30 cellular contexts compared by ENCODE assay signal in genomic region chr6:167817016-167817415, GRCh38.
"Had no signal": no experiment of that assay in that cellular context is flagged by ENCODE, and none has a peak within 500 bp of the region (broad histone marks: within the 10 kb centered on the region; RNA-seq: fewer than 3 reads in every experiment).

No MANE protein-coding gene starts in this region.

- H3K27ac ChIP-seq: dorsolateral prefrontal cortex, epithelial cell of prostate, foreskin keratinocyte, heart right ventricle, left ventricle myocardium inferior, lower lobe of right lung, neutrophil, parathyroid adenoma, suprapubic skin, transverse colon, vagina had no signal

- H3K27me3 Mint-ChIP-seq: progenitor cell of endocrine pancreas had no signal

- FAIRE-seq: colon had no signal

- H3K27me3 ChIP-seq: dorsolateral prefrontal cortex, foreskin keratinocyte, suprapubic skin, transverse colon, vagina had no signal

- H3K36me3 Mint-ChIP-seq: immature natural killer cell; naive thymus-derived CD8-positive, alpha-beta T cell had no signal

- ATAC-seq: heart right ventricle; naive thymus-derived CD8-positive, alpha-beta T cell; sciatic nerve had no signal

- H3K4me2 ChIP-seq: smooth muscle cell had no signal

- H3K4me3 ChIP-seq: dorsolateral prefrontal cortex, heart right ventricle, left ventricle myocardium inferior, lower lobe of right lung, smooth muscle cell, suprapubic skin, transverse colon, vagina had no signal

- H3K9ac ChIP-seq: parathyroid adenoma had no signal

- H3K4me1 Mint-ChIP-seq: immature natural killer cell; naive thymus-derived CD8-positive, alpha-beta T cell had no signal

- H3K27ac Mint-ChIP-seq: endodermal cell; immature natural killer cell; progenitor cell of endocrine pancreas; stimulated activated naive CD8-positive, alpha-beta T cell treated with anti-CD3 and anti-CD28 coated beads, Interleukin-15, amount 100 ng/mL, for 72 hours had no signal

- DNase-seq: dorsolateral prefrontal cortex; effector CD4-positive, alpha-beta T cell; endodermal cell; foreskin keratinocyte; glutamatergic neuron; heart right ventricle; hippocampal formation; immature natural killer cell; islet precursor cell; kidney glomerular epithelial cell; left colon; left ventricle myocardium inferior; lower lobe of right lung; naive thymus-derived CD8-positive, alpha-beta T cell; stimulated activated CD4-positive, alpha-beta T cell treated with anti-CD3 and anti-CD28 coated beads, Interleukin-12 subunit alpha, Interleukin-12 subunit beta, amount 100 ng/mL, for 4 hours; stimulated activated CD4-positive, alpha-beta T cell treated with anti-CD3 and anti-CD28 coated beads, Interleukin-1b, Interleukin-23, amount 100 ng/mL, for 48 hours; stimulated activated CD4-positive, alpha-beta T cell treated with anti-CD3 and anti-CD28 coated beads, Interleukin-4, amount 100 ng/mL, for 1 hour; stimulated activated CD8-positive, alpha-beta memory T cell treated with anti-CD3 and anti-CD28 coated beads, Interleukin-4, amount 100 ng/mL, for 48 hours; stimulated activated naive CD4-positive, alpha-beta T cell; stimulated activated naive CD8-positive, alpha-beta T cell treated with anti-CD3 and anti-CD28 coated beads, Interleukin-15, amount 100 ng/mL, for 72 hours; transverse colon had no signal

- H3K9me3 Mint-ChIP-seq: endodermal cell; immature natural killer cell; stimulated activated naive CD8-positive, alpha-beta T cell treated with anti-CD3 and anti-CD28 coated beads, Interleukin-15, amount 100 ng/mL, for 72 hours had no signal

- H3K36me3 ChIP-seq: heart right ventricle, left ventricle myocardium inferior, lower lobe of right lung, neutrophil, suprapubic skin, transverse colon, vagina had no signal

- H3K4me3 Mint-ChIP-seq: endodermal cell; immature natural killer cell; naive thymus-derived CD8-positive, alpha-beta T cell; stimulated activated naive CD8-positive, alpha-beta T cell treated with anti-CD3 and anti-CD28 coated beads, Interleukin-15, amount 100 ng/mL, for 72 hours had no signal

- H2AFZ ChIP-seq: parathyroid adenoma had no signal

- H3K79me2 ChIP-seq: parathyroid adenoma had no signal

- H3K4me1 ChIP-seq: foreskin keratinocyte, heart right ventricle, left ventricle myocardium inferior, lower lobe of right lung, parathyroid adenoma, suprapubic skin, transverse colon, vagina had no signal

- H3K9me3 ChIP-seq: heart right ventricle, left ventricle myocardium inferior, lower lobe of right lung, neutrophil, suprapubic skin, transverse colon, vagina had no signal
